ENCODE assay signal across 11 cellular contexts in genomic region chr22:36355894-36356293, GRCh38. TPM values are rescaled to one million over a fixed set of nuclear protein-coding genes. Genes with fewer than 3 reads are reported as not detected.
DNase-seq lines count a peak whose midpoint lies in the region; ATAC-seq and TF ChIP-seq lines count a peak whose summit lies in the region.
"Had no signal": no experiment of that assay in that cellular context is flagged by ENCODE, and none has a peak within 500 bp of the region (broad histone marks: within the 10 kb centered on the region; RNA-seq: fewer than 3 reads in every experiment).

No MANE protein-coding gene starts in this region.

- H3K27me3 Mint-ChIP-seq in chondrocyte (ENCODE audit: low read depth) = no peaks in the 10 kb centered on the region
- no peaks in the 10 kb centered on the region for H3K27me3 Mint-ChIP-seq in nephron (ENCODE audit: low read depth)
- H3K27me3 Mint-ChIP-seq in glutamatergic neuron (ENCODE audit: unreplicated experiment) = peaks cover 6% of the 10 kb centered on the region

- H3K4me1 Mint-ChIP-seq in chondrocyte (ENCODE audit: low read depth) (peaks cover 99% of the 10 kb centered on the region), nephron (peaks cover 71% of the 10 kb centered on the region), glutamatergic neuron (ENCODE audit: low read depth, unreplicated experiment) (peaks cover 18% of the 10 kb centered on the region)

- CTCF ChIA-PET in HEK293T (lab: Yijun Ruan, JAX) = no interaction called here

- peaks cover 12% of the 10 kb centered on the region for H3K36me3 ChIP-seq in right atrium auricular region

- no peak for ATAC-seq in left cardiac atrium

- no peaks in the 10 kb centered on the region for H3K27me3 ChIP-seq in right atrium auricular region

- H3K27ac Mint-ChIP-seq in chondrocyte (ENCODE audit: unreplicated experiment) (peak overlapping the region; percentile 94), nephron (peak overlapping the region in 2 of 3 experiments; percentile 14 to 98), glutamatergic neuron (ENCODE audit: unreplicated experiment) (no peak overlapping the region)

- H3K9me3 Mint-ChIP-seq in chondrocyte (ENCODE audit: low read depth) = no peaks in the 10 kb centered on the region
- no peaks in the 10 kb centered on the region for H3K9me3 Mint-ChIP-seq in nephron
- no peaks in the 10 kb centered on the region for H3K9me3 Mint-ChIP-seq in glutamatergic neuron (ENCODE audit: unreplicated experiment)

- DNase-seq in right atrium auricular region (ENCODE audit: low spot score) (no peak), left cardiac atrium (no peak), chondrocyte (ENCODE audit: low spot score) (no peak), glutamatergic neuron (no peak), NCI-H1930 (lab: John Stamatoyannopoulos, UW) (no peak), DMS53 treated with DMSO at 0.1 percent for 48 hours (lab: John Stamatoyannopoulos, UW; ENCODE audit: unreplicated experiment) (no peak), HEK293T (ENCODE audit: extremely low spot score) (no peak)
- DNase-seq: activated CD8-positive, alpha-beta memory T cell treated with anti-CD3 and anti-CD28 coated beads for 24 hours; COR-L47; NCI-H446 treated with DMSO at 0.1 percent for 48 hours had no signal

- peak overlapping the region; percentile 9 for H3K4me3 Mint-ChIP-seq in chondrocyte (ENCODE audit: unreplicated experiment)
- no peak overlapping the region for H3K4me3 Mint-ChIP-seq in nephron
- no peak overlapping the region for H3K4me3 Mint-ChIP-seq in glutamatergic neuron (ENCODE audit: unreplicated experiment)

- POLR2A ChIA-PET in HEK293T (lab: Yijun Ruan, JAX) = interaction anchor here (1.0 kb wide), 1 partner anchor 9 kb away, joined by 6 read pairs; no protein-coding TSS in a partner anchor

- no peaks in the 10 kb centered on the region for H3K9me3 ChIP-seq in right atrium auricular region

- peaks cover 0 to 100% of the 10 kb centered on the region in 2 donors for H3K4me1 ChIP-seq in right atrium auricular region

- H3K27ac ChIP-seq in right atrium auricular region = peak overlapping the region; percentile 85 to 87

- intact Hi-C loops in left cardiac atrium (cut with DNase I) = no loop called here

- peaks cover 18% of the 10 kb centered on the region for H3K36me3 Mint-ChIP-seq in chondrocyte (ENCODE audit: low read depth)
- H3K36me3 Mint-ChIP-seq in nephron (ENCODE audit: low read depth) = peaks cover 14% of the 10 kb centered on the region
- peaks cover 5% of the 10 kb centered on the region for H3K36me3 Mint-ChIP-seq in glutamatergic neuron (ENCODE audit: unreplicated experiment)

- no peak for TF ChIP-seq CTCF in right atrium auricular region (IDR thresholded peaks at IDR 0.05)
- TF ChIP-seq CTCF in chondrocyte (IDR thresholded peaks at IDR 0.05) = no peak
- no peak for TF ChIP-seq CTCF in nephron (IDR thresholded peaks at IDR 0.05; ENCODE audit: unreplicated experiment in 3 of 3)
- no peak for TF ChIP-seq CTCF in glutamatergic neuron (IDR thresholded peaks at IDR 0.05; ENCODE audit: partially characterized antibody, unreplicated experiment)

- peak overlapping the region in 1 of 2 donors; percentile 4 for H3K4me3 ChIP-seq in right atrium auricular region

TF ChIP-seq in HEK293T, 16 proteins besides CTCF, POLR2A, EP300 and RAD21:
- TF ChIP-seq, protein P1, sequence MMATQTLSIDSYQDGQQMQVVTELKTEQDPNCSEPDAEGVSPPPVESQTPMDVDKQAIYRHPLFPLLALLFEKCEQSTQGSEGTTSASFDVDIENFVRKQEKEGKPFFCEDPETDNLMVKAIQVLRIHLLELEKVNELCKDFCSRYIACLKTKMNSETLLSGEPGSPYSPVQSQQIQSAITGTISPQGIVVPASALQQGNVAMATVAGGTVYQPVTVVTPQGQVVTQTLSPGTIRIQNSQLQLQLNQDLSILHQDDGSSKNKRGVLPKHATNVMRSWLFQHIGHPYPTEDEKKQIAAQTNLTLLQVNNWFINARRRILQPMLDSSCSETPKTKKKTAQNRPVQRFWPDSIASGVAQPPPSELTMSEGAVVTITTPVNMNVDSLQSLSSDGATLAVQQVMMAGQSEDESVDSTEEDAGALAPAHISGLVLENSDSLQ (IDR thresholded peaks at IDR 0.05) = no peak
- no peak for TF ChIP-seq FOXM1 (IDR thresholded peaks at IDR 0.05; ENCODE audit: borderline replicate concordance)
- TF ChIP-seq LEF1 (IDR thresholded peaks at IDR 0.05; ENCODE audit: borderline replicate concordance) = no peak
- TF ChIP-seq CTBP1 (IDR thresholded peaks at IDR 0.05; ENCODE audit: borderline replicate concordance) = no peak
- no peak for TF ChIP-seq TARDBP (IDR thresholded peaks at IDR 0.05)
- TF ChIP-seq SP1 (IDR thresholded peaks at IDR 0.05) = no peak
- TF ChIP-seq ELF4 (IDR thresholded peaks at IDR 0.05) = no peak
- TF ChIP-seq NFRKB (IDR thresholded peaks at IDR 0.05) = no peak

RNA-seq across cellular contexts. Expression of gene MYH9, which starts 31.9 kb away (rescaled TPM):
- total RNA-seq in right atrium auricular region (100 to 1,000 TPM; 125 to 229 TPM), left cardiac atrium (100 to 1,000 TPM; 225 to 367 TPM), chondrocyte (1,046 to 1,908 TPM (median 1,853 TPM) in 3 replicates), glutamatergic neuron (ENCODE audit: unreplicated experiment) (122 TPM)
